In genomic region chr6:150129616-150130505, GRCh38 we compare ENCODE assay signal across 24 cellular contexts. TPM values are rescaled to one million over a fixed set of nuclear protein-coding genes. Genes with fewer than 3 reads are reported as not detected.
"Had no signal": no experiment of that assay in that cellular context is flagged by ENCODE, and none has a peak within 500 bp of the region (broad histone marks: within the 10 kb centered on the region; RNA-seq: fewer than 3 reads in every experiment).

No MANE protein-coding gene starts in this region.

- DNase-seq: activated CD4-positive, alpha-beta memory T cell treated with anti-CD3 and anti-CD28 coated beads, Interleukin-2, amount 10 ng/mL, durations not matched to agents 7 days and 5 days; activated CD4-positive, alpha-beta T cell treated with anti-CD3 and anti-CD28 coated beads for 36 hours; activated CD4-positive, alpha-beta T cell treated with anti-CD3 and anti-CD28 coated beads, Interleukin-2, amount 50 U/mL, for 1 hour; activated gamma-delta T cell treated with Interleukin-2 at 50 U/mL for 16 hours; activated naive CD4-positive, alpha-beta T cell treated with anti-CD3 and anti-CD28 coated beads, Interleukin-2, amount 10 ng/mL, durations not matched to agents 7 days and 5 days; activated naive CD8-positive, alpha-beta T cell treated with anti-CD3 and anti-CD28 coated beads for 36 hours; activated T-cell treated with anti-CD3 and anti-CD28 coated beads for 4 hours; activated T-cell treated with anti-CD3 and anti-CD28 coated beads, Interleukin-2, amount 50 U/mL, for 72 hours; MG63; MV-4-11; NCI-H1092 treated with DMSO at 0.1 percent for 48 hours; NCI-H1417 treated with DMSO at 0.1 percent for 48 hours; NCI-H1694; NCI-H2081; NCI-H510A treated with DMSO at 0.1 percent for 48 hours; NCI-H748 treated with DMSO at 0.1 percent for 48 hours; Right ventricle myocardium superior; SK-N-SH; T-helper 1 cell; WERI-Rb-1 had no signal

- H3K4me3 ChIP-seq: MG63, SJCRH30 had no signal

- H3K27me3 ChIP-seq: MG63 had no signal

- H3K27ac ChIP-seq: KMS-11, RWPE1, SJCRH30, WERI-Rb-1 had no signal

- H3K9me3 ChIP-seq: MG63, SJCRH30, SK-N-SH had no signal

- H3K4me1 ChIP-seq: SJCRH30 had no signal

- ATAC-seq: activated CD4-positive, alpha-beta T cell treated with anti-CD3 and anti-CD28 coated beads for 36 hours; activated T-cell treated with anti-CD3 and anti-CD28 coated beads, Interleukin-2, amount 50 U/mL, for 72 hours; Panc1 had no signal

- H3K36me3 ChIP-seq: MG63, SJCRH30, WERI-Rb-1 had no signal

RNA-seq across cellular contexts. Expression of gene PPP1R14C, which starts 13.0 kb away (rescaled TPM):
- total RNA-seq: SJCRH30 had no signal
